In genomic region chr2:160019374-160020098, GRCh38 we compare ENCODE assay signal across 6 cellular contexts. TPM values are rescaled to one million over a fixed set of nuclear protein-coding genes. Genes with fewer than 3 reads are reported as not detected.
"Had no signal": no experiment of that assay in that cellular context is flagged by ENCODE, and none has a peak within 500 bp of the region (broad histone marks: within the 10 kb centered on the region; RNA-seq: fewer than 3 reads in every experiment).

No MANE protein-coding gene starts in this region.

- H3K4me3 Mint-ChIP-seq: GM23338, H9 had no signal

- H3K27ac Mint-ChIP-seq: GM23338, H9 had no signal

- ATAC-seq: GM23338, K562 had no signal

- H3K4me3 ChIP-seq: GM23338, K562 had no signal

- DNase-seq: H9, HCEC 1CT, IMR-90, KG1 had no signal

- H3K4me1 Mint-ChIP-seq: GM23338, H9 had no signal

RNA-seq across cellular contexts. Expression of gene PLA2R1, which starts 42.9 kb away (rescaled TPM):
- total RNA-seq: K562 had no signal
- polyA plus RNA-seq: K562 had no signal
